In genomic region chr4:7339751-7340552, GRCh38 we compare ENCODE assay signal across 15 cellular contexts.
DNase-seq lines count a peak whose midpoint lies in the region; ATAC-seq and TF ChIP-seq lines count a peak whose summit lies in the region.
"Had no signal": no experiment of that assay in that cellular context is flagged by ENCODE, and none has a peak within 500 bp of the region (broad histone marks: within the 10 kb centered on the region; RNA-seq: fewer than 3 reads in every experiment).

No MANE protein-coding gene starts in this region.

- H3K27ac ChIP-seq in BLaER1: peak overlapping the region; percentile 48
- H3K27ac ChIP-seq in IMR-90 (ENCODE audit: insufficient read depth, low read length): no peak overlapping the region
- H3K27ac ChIP-seq in lower lobe of right lung: no peak overlapping the region
- H3K27ac ChIP-seq in spleen: no peak overlapping the region
- H3K27ac ChIP-seq: C4-2B had no signal

- H4K8ac ChIP-seq in IMR-90 (ENCODE audit: low read depth in 2 of 2, low read length in 2 of 2): no peak overlapping the region

- H3K23ac ChIP-seq in IMR-90 (ENCODE audit: low read depth, low read length): no peak overlapping the region

- H4K91ac ChIP-seq in IMR-90 (ENCODE audit: insufficient read depth, low read depth, low read length): no peak overlapping the region

- H3K36me3 ChIP-seq in BLaER1: no peaks in the 10 kb centered on the region
- H3K36me3 ChIP-seq in IMR-90 (ENCODE audit: control insufficient read depth, insufficient read depth, low read length): no peaks in the 10 kb centered on the region
- H3K36me3 ChIP-seq in lower lobe of right lung: no peaks in the 10 kb centered on the region
- no peaks in the 10 kb centered on the region for H3K36me3 ChIP-seq in spleen

- no peak for TF ChIP-seq RAD21 in IMR-90 (IDR thresholded peaks at IDR 0.05; ENCODE audit: low read length)

- H3K9ac ChIP-seq in BLaER1: 0 out of 2 replicates have a peak overlapping the region, but pooled peaks have one; percentile 16
- H3K9ac ChIP-seq in IMR-90 (ENCODE audit: low read depth, low read length): no peak overlapping the region

- no peak overlapping the region for H3K14ac ChIP-seq in IMR-90 (replicated peaks; ENCODE audit: low read depth, low read length)

- no peak overlapping the region for H2BK15ac ChIP-seq in IMR-90 (ENCODE audit: low read depth, low read length)

- no peak overlapping the region for H2BK20ac ChIP-seq in IMR-90 (ENCODE audit: low read depth, low read length)

- H2BK120ac ChIP-seq in IMR-90 (ENCODE audit: low read depth, low read length): no peak overlapping the region

- no peak overlapping the region for H2BK5ac ChIP-seq in IMR-90 (ENCODE audit: low read depth, low read length, poor library complexity, severe bottlenecking)

- intact Hi-C loops in IMR-90 (cut with micrococcal nuclease) (no loop called here), lower lobe of right lung (cut with DNase I) (no loop called here), spleen (cut with DNase I; ENCODE audit: low total_unique reads) (no loop called here)

- H3K4me2 ChIP-seq in BLaER1: peak overlapping the region; percentile 65
- no peak overlapping the region for H3K4me2 ChIP-seq in IMR-90 (ENCODE audit: low read depth, low read length)
- H3K4me2 ChIP-seq: GM23338 had no signal

- TF ChIP-seq POLR2A in IMR-90 (IDR thresholded peaks at IDR 0.05; ENCODE audit: low read depth, low read length): no peak
- TF ChIP-seq POLR2A in spleen (IDR thresholded peaks at IDR 0.05): no peak

- no peaks in the 10 kb centered on the region for H3K9me1 ChIP-seq in IMR-90 (ENCODE audit: insufficient read depth, low read length)

- H3K4me1 ChIP-seq in BLaER1 (peaks cover 28% of the 10 kb centered on the region), IMR-90 (ENCODE audit: control insufficient read depth, insufficient read depth, low read length) (no peaks in the 10 kb centered on the region), lower lobe of right lung (peaks cover 5% of the 10 kb centered on the region), spleen (peaks cover 0 to 9% (median 0%) of the 10 kb centered on the region in 6 donors)

- no TSS peak for BruUV-seq in IMR-90 (replicated peaks; lab: Mats Ljungman, UMichigan)

- no peak overlapping the region for H2AK9ac ChIP-seq in IMR-90 (replicated peaks; ENCODE audit: low read depth, low read length, poor library complexity)

- no peak overlapping the region for H4K5ac ChIP-seq in IMR-90 (ENCODE audit: low read depth, low read length)

- H3K18ac ChIP-seq in IMR-90 (ENCODE audit: low read depth, low read length): no peak overlapping the region

- peak overlapping the region; percentile 58 for H2AFZ ChIP-seq in IMR-90 (replicated peaks; ENCODE audit: low read length, poor library complexity)
- H2AFZ ChIP-seq: GM23338 had no signal

- H3K79me1 ChIP-seq in IMR-90 (ENCODE audit: low read depth in 1 of 2, low read length in 2 of 2): no peaks in the 10 kb centered on the region

- POLR2A ChIA-PET in IMR-90 (lab: Charles Lee; ENCODE audit: unreplicated experiment): no interaction called here

- in situ Hi-C loops in IMR-90 (cut with MboI; ENCODE audit: low sequenced_read_pairs): no loop called here

- H3K56ac ChIP-seq in IMR-90 (ENCODE audit: extremely low read depth, insufficient read depth, low read length): no peak overlapping the region

- WGBS in IMR-90 (ENCODE audit: extremely low coverage in 2 of 2, insufficient read length in 1 of 2), 2 experiments: 92% methylated on average over 6 of the region's 15 CpGs; no CpG with 5 or more reads in 1 of the 2 experiments
- WGBS in spleen, 5 donors: 85 to 94% (median 88%) methylated on average over 12 to 15 of the region's 15 CpGs

- no peak overlapping the region for H2AK5ac ChIP-seq in IMR-90 (ENCODE audit: low read depth, low read length)

- CTCF ChIA-PET in IMR-90 (lab: Yijun Ruan, JAX): interaction anchor here (0.6 kb wide), 1 partner anchor 126 kb away, joined by 3 read pairs; no protein-coding TSS in a partner anchor

- no peak for DNase-seq in IMR-90
- peak; percentile 41 for DNase-seq in lower lobe of right lung
- DNase-seq in spleen: peak; percentile 69
- no peak for DNase-seq in NCI-H2081 (lab: John Stamatoyannopoulos, UW)
- DNase-seq in medulla oblongata (ENCODE audit: extremely low spot score): no peak
- DNase-seq: CD8-positive, alpha-beta T cell; COR-L47; DMS153; DND-41; GF-D8; H9 had no signal

- ATAC-seq in IMR-90 (ENCODE audit: low read depth) (no peak), lower lobe of right lung (no peak), HG03442 (IDR thresholded peaks at IDR 0.05; ENCODE audit: unreplicated experiment) (no peak)
- ATAC-seq: CD8-positive, alpha-beta T cell; GM23338 had no signal

- H3K9me3 ChIP-seq in BLaER1 (peaks cover 15% of the 10 kb centered on the region), IMR-90 (ENCODE audit: control insufficient read depth, insufficient read depth, low read length) (0 out of 2 replicates have a peak, but pooled peaks cover 6% of the 10 kb centered on the region), lower lobe of right lung (no peaks in the 10 kb centered on the region), spleen (peaks cover 0 to 6% (median 0%) of the 10 kb centered on the region in 8 donors)

- H3K4me3 ChIP-seq in BLaER1 (no peak overlapping the region), IMR-90 (ENCODE audit: insufficient read depth, low read depth, low read length) (no peak overlapping the region), lower lobe of right lung (no peak overlapping the region), spleen (no peak overlapping the region)
- H3K4me3 ChIP-seq: GM23338 had no signal

- H4K20me1 ChIP-seq in BLaER1: no peaks in the 10 kb centered on the region
- no peaks in the 10 kb centered on the region for H4K20me1 ChIP-seq in IMR-90 (ENCODE audit: insufficient read depth, low read length)

- dilution Hi-C loops in IMR-90 (cut with HindIII; ENCODE audit: low sequenced_read_pairs, unreplicated experiment): no loop called here

- TF ChIP-seq CTCF in IMR-90 (conservative IDR thresholded peaks at IDR 0.05; ENCODE audit: low read depth, low read length) (no peak), lower lobe of right lung (IDR thresholded peaks at IDR 0.05) (no peak), spleen (IDR thresholded peaks at IDR 0.05 in 8 of 11, conservative IDR thresholded peaks at IDR 0.05 in 3 of 11) (no peak)

- H3K4ac ChIP-seq in IMR-90 (ENCODE audit: low read depth, low read length): no peak overlapping the region

- no peaks in the 10 kb centered on the region for H3K27me3 ChIP-seq in BLaER1
- H3K27me3 ChIP-seq in IMR-90 (ENCODE audit: control insufficient read depth, insufficient read depth, low read length): peaks cover 10% of the 10 kb centered on the region
- H3K27me3 ChIP-seq in lower lobe of right lung (ENCODE audit: low read depth): no peaks in the 10 kb centered on the region
- H3K27me3 ChIP-seq in spleen (replicated peaks in 1 of 7): peaks cover 0 to 12% (median 0%) of the 10 kb centered on the region in 7 donors

TF ChIP-seq in IMR-90, 13 proteins besides CTCF, POLR2A, EP300 and RAD21:
- no peak for TF ChIP-seq ELK1 (IDR thresholded peaks at IDR 0.05; ENCODE audit: borderline replicate concordance, low read depth, low read length)
- TF ChIP-seq RFX5 (IDR thresholded peaks at IDR 0.05; ENCODE audit: low read depth, low read length): no peak
- TF ChIP-seq, protein P1, sequence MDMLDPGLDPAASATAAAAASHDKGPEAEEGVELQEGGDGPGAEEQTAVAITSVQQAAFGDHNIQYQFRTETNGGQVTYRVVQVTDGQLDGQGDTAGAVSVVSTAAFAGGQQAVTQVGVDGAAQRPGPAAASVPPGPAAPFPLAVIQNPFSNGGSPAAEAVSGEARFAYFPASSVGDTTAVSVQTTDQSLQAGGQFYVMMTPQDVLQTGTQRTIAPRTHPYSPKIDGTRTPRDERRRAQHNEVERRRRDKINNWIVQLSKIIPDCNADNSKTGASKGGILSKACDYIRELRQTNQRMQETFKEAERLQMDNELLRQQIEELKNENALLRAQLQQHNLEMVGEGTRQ (IDR thresholded peaks at IDR 0.05; ENCODE audit: low read depth, low read length): no peak
- no peak for TF ChIP-seq NFE2L2 (IDR thresholded peaks at IDR 0.05; ENCODE audit: low read depth, low read length)
- TF ChIP-seq CHD1 (IDR thresholded peaks at IDR 0.05; ENCODE audit: low read depth, low read length): no peak
- no peak for TF ChIP-seq BHLHE40 (IDR thresholded peaks at IDR 0.05; ENCODE audit: low read depth, low read length)
- no peak for TF ChIP-seq RCOR1 (IDR thresholded peaks at IDR 0.05; ENCODE audit: insufficient replicate concordance, low read length)
- TF ChIP-seq FOS (IDR thresholded peaks at IDR 0.05; ENCODE audit: low read depth, low read length): no peak
- TF ChIP-seq MAFK (IDR thresholded peaks at IDR 0.05; ENCODE audit: low read depth, low read length): no peak
- TF ChIP-seq CEBPB (IDR thresholded peaks at IDR 0.05; ENCODE audit: low read depth, low read length): no peak
- TF ChIP-seq MXI1 (IDR thresholded peaks at IDR 0.05; ENCODE audit: borderline replicate concordance, low read depth, low read length): no peak
- no peak for TF ChIP-seq MAZ (IDR thresholded peaks at IDR 0.05; ENCODE audit: borderline replicate concordance, low read depth, low read length)
- no peak for TF ChIP-seq SMC3 (IDR thresholded peaks at IDR 0.05; ENCODE audit: low read depth, low read length)

Comparison
In these comparisons a context has a peak if more than half of its experiments do, and no peak if none do; other contexts are left out.
1. DNase-seq: peak in lower lobe of right lung (single experiment) and spleen (single experiment); none in IMR-90 (single experiment), NCI-H2081 (0 of 2) and medulla oblongata (single experiment).